9 cellular contexts compared by ENCODE assay signal in the genomic region with DNA sequence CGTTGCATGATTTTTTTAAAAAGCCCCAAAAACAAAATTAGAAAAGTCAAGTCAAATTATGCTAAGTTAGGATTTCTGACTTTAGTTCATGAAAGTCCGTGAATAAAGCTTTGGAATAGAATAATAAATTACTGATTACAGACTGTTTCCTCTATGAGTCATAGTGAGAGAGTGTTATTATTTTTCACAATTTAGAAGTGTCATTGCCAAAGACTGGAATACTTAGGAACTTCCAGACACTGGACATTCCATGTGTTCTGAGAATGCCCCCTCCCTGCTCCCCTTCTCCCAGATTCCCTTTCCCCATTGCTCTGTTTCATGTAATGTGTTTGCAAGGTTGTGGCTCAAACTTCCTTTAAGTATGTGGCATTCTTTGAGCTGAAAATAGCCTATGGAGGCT.
A peak's percentile ranks its signal among the peaks of the same experiment; 100 is the strongest.
DNase-seq lines count a peak whose midpoint lies in the region; ATAC-seq, FAIRE-seq and TF ChIP-seq lines count a peak whose summit lies in the region.
"Had no signal": no experiment of that assay in that cellular context is flagged by ENCODE, and none has a peak within 500 bp of the region (broad histone marks: within the 10 kb centered on the region; RNA-seq: fewer than 3 reads in every experiment).

No MANE protein-coding gene starts in this region.

- H3K36me3 ChIP-seq in K562 (ENCODE audit: control insufficient read depth, insufficient read depth, low read length) (no peaks in the 10 kb centered on the region), suprapubic skin (no peaks in the 10 kb centered on the region)

- DNase-seq in HFFc6 (peak; percentile 42), K562 (ENCODE audit: extremely low read depth in 1 of 4, low spot score in 3 of 4) (no peak), right cardiac atrium (no peak), suprapubic skin (ENCODE audit: low spot score in 2 of 2) (no peak), HUDEP-2 (lab: John Stamatoyannopoulos, UW; ENCODE audit: unreplicated experiment in 76 of 76) (no peak)
- DNase-seq in activated CD4-positive, alpha-beta T cell treated with anti-CD3 and anti-CD28 coated beads for 1 hour, result no peak
- DNase-seq: activated CD4-positive, alpha-beta T cell treated with anti-CD3 and anti-CD28 coated beads for 36 hours; activated naive CD8-positive, alpha-beta T cell treated with anti-CD3 and anti-CD28 coated beads, Interleukin-2, amount 10 ng/mL, durations not matched to agents 7 days and 5 days had no signal

- H3K9me1 ChIP-seq in K562 (ENCODE audit: control insufficient read depth, insufficient read depth, low read length), result no peaks in the 10 kb centered on the region

- H3K27ac Mint-ChIP-seq in HFFc6, result peak overlapping the region; percentile 84
- H3K27ac Mint-ChIP-seq: activated CD4-positive, alpha-beta T cell treated with anti-CD3 and anti-CD28 coated beads for 36 hours; activated naive CD8-positive, alpha-beta T cell treated with anti-CD3 and anti-CD28 coated beads, Interleukin-2, amount 10 ng/mL, durations not matched to agents 7 days and 5 days had no signal

- in situ Hi-C loops in K562 (cut with MboI), result no loop called here

- H3K9ac ChIP-seq in K562 (ENCODE audit: insufficient read depth in 1 of 2, low read depth in 2 of 2, low read length in 2 of 2), result no peak overlapping the region

- peak; percentile 26 for FAIRE-seq in K562 (lab: Jason Lieb, UNC)

- no peak overlapping the region for H3K4me3 ChIP-seq in K562
- no peak overlapping the region for H3K4me3 ChIP-seq in right cardiac atrium (ENCODE audit: low read length)
- no peak overlapping the region for H3K4me3 ChIP-seq in suprapubic skin

- 0% methylated on average over 2 of the region's 2 CpGs for WGBS in K562 (ENCODE audit: insufficient coverage, low coverage, missing lambda C conversion rate)
- WGBS in right cardiac atrium, result 17% methylated on average over 2 of the region's 2 CpGs
- WGBS in suprapubic skin, result 22% methylated on average over 2 of the region's 2 CpGs

- peaks cover 86% of the 10 kb centered on the region for H3K4me1 Mint-ChIP-seq in HFFc6 (ENCODE audit: low read depth)
- H3K4me1 Mint-ChIP-seq: activated CD4-positive, alpha-beta T cell treated with anti-CD3 and anti-CD28 coated beads for 36 hours; activated naive CD8-positive, alpha-beta T cell treated with anti-CD3 and anti-CD28 coated beads, Interleukin-2, amount 10 ng/mL, durations not matched to agents 7 days and 5 days had no signal

- H4K20me1 ChIP-seq in K562 (replicated peaks; ENCODE audit: control insufficient read depth, insufficient read depth, low read length), result no peaks in the 10 kb centered on the region

- TF ChIP-seq EP300 in K562 (IDR thresholded peaks at IDR 0.05; ENCODE audit: low read length) (no peak), suprapubic skin (IDR thresholded peaks at IDR 0.05) (no peak)

- intact Hi-C loops in K562 (cut with micrococcal nuclease), result no loop called here
- intact Hi-C loops in right cardiac atrium (cut with DNase I), result no loop called here

- H3K27me3 Mint-ChIP-seq in HFFc6 (ENCODE audit: insufficient read depth), result no peaks in the 10 kb centered on the region; the same call in 1 of the 2 replicates

- no peak overlapping the region for H3K4me2 ChIP-seq in K562 (ENCODE audit: insufficient read depth, low read length)

- TF ChIP-seq CTCF in HFFc6 (IDR thresholded peaks at IDR 0.05), result no peak
- TF ChIP-seq CTCF in K562 (IDR thresholded peaks at IDR 0.05 in 2 of 3, conservative IDR thresholded peaks at IDR 0.05 in 1 of 3; ENCODE audit: insufficient read depth in 2 of 3, low read depth in 1 of 3, low read length in 3 of 3), result no peak
- no peak for TF ChIP-seq CTCF in suprapubic skin (IDR thresholded peaks at IDR 0.05)

- no peak for ATAC-seq in K562
- ATAC-seq in right cardiac atrium, result peak; percentile 69 to 76
- ATAC-seq in HG03520 (IDR thresholded peaks at IDR 0.05; ENCODE audit: unreplicated experiment), result no peak
- ATAC-seq: activated CD4-positive, alpha-beta T cell treated with anti-CD3 and anti-CD28 coated beads for 36 hours had no signal

- H3K9me3 ChIP-seq in K562 (replicated peaks; ENCODE audit: control insufficient read depth, insufficient read depth, low read depth, low read length), result no peaks in the 10 kb centered on the region
- H3K9me3 ChIP-seq in right cardiac atrium (ENCODE audit: control insufficient read depth, low read length), result no peaks in the 10 kb centered on the region
- no peaks in the 10 kb centered on the region for H3K9me3 ChIP-seq in suprapubic skin

- TF ChIP-seq RAD21 in K562 (CRISPR knock-in tag; conservative IDR thresholded peaks at IDR 0.05 in 1 of 2, IDR thresholded peaks at IDR 0.05 in 1 of 2), result no peak

- CTCF ChIA-PET in K562 (lab: Yijun Ruan, JAX; ENCODE audit: low intra/inter-chr PET ratio), result no interaction called here

- POLR2A ChIA-PET in K562 (lab: Yijun Ruan, JAX), result interaction anchor here (0.6 to 1.2 kb wide), 3 partner anchors 9 to 226 kb away, joined by 3 to 4 read pairs (median 3); no protein-coding TSS in a partner anchor

- no peaks in the 10 kb centered on the region for H3K9me3 Mint-ChIP-seq in HFFc6
- H3K9me3 Mint-ChIP-seq: activated naive CD8-positive, alpha-beta T cell treated with anti-CD3 and anti-CD28 coated beads, Interleukin-2, amount 10 ng/mL, durations not matched to agents 7 days and 5 days had no signal

- H3K27me3 ChIP-seq in K562 (ENCODE audit: control insufficient read depth in 2 of 2, insufficient read depth in 2 of 2, low read length in 2 of 2) (peaks cover 4 to 21% of the 10 kb centered on the region in 2 experiments; a peak in 4 of 5 replicates), right cardiac atrium (ENCODE audit: control insufficient read depth, insufficient read depth) (no peaks in the 10 kb centered on the region), suprapubic skin (no peaks in the 10 kb centered on the region)

- BruUV-seq in K562 (replicated peaks; lab: Mats Ljungman, UMichigan), result no TSS peak

- H3K4me1 ChIP-seq in K562 (replicated peaks in 1 of 2; ENCODE audit: control insufficient read depth in 2 of 2, insufficient read depth in 2 of 2, low read length in 2 of 2) (no peaks in the 10 kb centered on the region), right cardiac atrium (ENCODE audit: control insufficient read depth, insufficient read depth, low read length) (peaks cover 17% of the 10 kb centered on the region), suprapubic skin (peaks cover 23% of the 10 kb centered on the region)

- H3K4me3 Mint-ChIP-seq in HFFc6, result peak overlapping the region; percentile 53
- H3K4me3 Mint-ChIP-seq: activated CD4-positive, alpha-beta T cell treated with anti-CD3 and anti-CD28 coated beads for 36 hours; activated naive CD8-positive, alpha-beta T cell treated with anti-CD3 and anti-CD28 coated beads, Interleukin-2, amount 10 ng/mL, durations not matched to agents 7 days and 5 days had no signal

- no peak overlapping the region for H2AFZ ChIP-seq in K562 (ENCODE audit: low read depth, low read length)

- TF ChIP-seq POLR2A in K562 (conservative IDR thresholded peaks at IDR 0.05), result no peak
- TF ChIP-seq POLR2A in suprapubic skin (IDR thresholded peaks at IDR 0.05), result no peak

- no peaks in the 10 kb centered on the region for H3K79me2 ChIP-seq in K562 (ENCODE audit: control insufficient read depth, insufficient read depth, low read length)

- no peak overlapping the region for H3K27ac ChIP-seq in K562 (ENCODE audit: extremely low read depth, low read depth, low read length)
- peak overlapping the region; percentile 94 for H3K27ac ChIP-seq in right cardiac atrium (ENCODE audit: low read length)
- H3K27ac ChIP-seq in suprapubic skin, result peak overlapping the region; percentile 62

- peaks cover 18% of the 10 kb centered on the region; the same call in 1 of the 2 replicates for H3K36me3 Mint-ChIP-seq in HFFc6 (ENCODE audit: low read depth)
- H3K36me3 Mint-ChIP-seq: activated naive CD8-positive, alpha-beta T cell treated with anti-CD3 and anti-CD28 coated beads, Interleukin-2, amount 10 ng/mL, durations not matched to agents 7 days and 5 days had no signal

TF ChIP-seq in K562, 482 proteins besides CTCF, POLR2A, EP300 and RAD21:
- TF ChIP-seq EHMT2 (IDR thresholded peaks at IDR 0.05) (no peak), CBFA2T2 (conservative IDR thresholded peaks at IDR 0.05) (no peak), ZBTB1 (CRISPR knock-in tag; IDR thresholded peaks at IDR 0.05; ENCODE audit: borderline replicate concordance, low read depth) (no peak)
- TF ChIP-seq, protein P1, sequence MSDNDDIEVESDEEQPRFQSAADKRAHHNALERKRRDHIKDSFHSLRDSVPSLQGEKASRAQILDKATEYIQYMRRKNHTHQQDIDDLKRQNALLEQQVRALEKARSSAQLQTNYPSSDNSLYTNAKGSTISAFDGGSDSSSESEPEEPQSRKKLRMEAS (CRISPR knock-in tag; IDR thresholded peaks at IDR 0.05), result no peak

Comparison
In these comparisons a context has a peak if more than half of its experiments do, and no peak if none do; other contexts are left out.
1. ATAC-seq: peak in right cardiac atrium (2 of 2); none in K562 (single experiment) and HG03520 (single experiment).